ENCODE assay signal across 9 cellular contexts in genomic region chr19:4976412-4977298, GRCh38. TPM values are rescaled to one million over a fixed set of nuclear protein-coding genes. Genes with fewer than 3 reads are reported as not detected.
DNase-seq lines count a peak whose midpoint lies in the region; ATAC-seq and TF ChIP-seq lines count a peak whose summit lies in the region.
"Had no signal": no experiment of that assay in that cellular context is flagged by ENCODE, and none has a peak within 500 bp of the region (broad histone marks: within the 10 kb centered on the region; RNA-seq: fewer than 3 reads in every experiment).

No MANE protein-coding gene starts in this region.

- TF ChIP-seq POLR2A in testis (IDR thresholded peaks at IDR 0.05): no peak

- H3K9me3 Mint-ChIP-seq in activated CD8-positive, alpha-beta T cell treated with anti-CD3 and anti-CD28 coated beads, Interleukin-2, amount 10 ng/mL, durations not matched to agents 7 days and 5 days (ENCODE audit: insufficient read depth): no peaks in the 10 kb centered on the region

- ATAC-seq in activated CD8-positive, alpha-beta T cell treated with anti-CD3 and anti-CD28 coated beads, Interleukin-2, amount 10 ng/mL, durations not matched to agents 7 days and 5 days: no peak

- no peak overlapping the region for H3K4me3 Mint-ChIP-seq in activated CD8-positive, alpha-beta T cell treated with anti-CD3 and anti-CD28 coated beads, Interleukin-2, amount 10 ng/mL, durations not matched to agents 7 days and 5 days

- no peaks in the 10 kb centered on the region for H3K27me3 ChIP-seq in liver (ENCODE audit: control insufficient read depth in 4 of 4, insufficient read depth in 4 of 4, low read length in 3 of 4)
- no peaks in the 10 kb centered on the region for H3K27me3 ChIP-seq in testis
- no peaks in the 10 kb centered on the region for H3K27me3 ChIP-seq in effector memory CD4-positive, alpha-beta T cell (replicated peaks; ENCODE audit: control insufficient read depth, insufficient read depth, low read length, poor library complexity, severe bottlenecking)

- H3K9ac ChIP-seq in liver (ENCODE audit: low read depth in 1 of 2, low read length in 2 of 2): peak overlapping the region; percentile 18 to 38
- H3K9ac ChIP-seq: KMS-11 had no signal

- H3K4me3 ChIP-seq in choroid plexus epithelial cell (ENCODE audit: low read depth, low read length) (no peak overlapping the region), liver (ENCODE audit: low read depth in 1 of 3, low read length in 3 of 3) (no peak overlapping the region), testis (no peak overlapping the region)
- no peak overlapping the region for H3K4me3 ChIP-seq in effector memory CD4-positive, alpha-beta T cell (ENCODE audit: insufficient read depth, low read depth, low read length, poor library complexity, severe bottlenecking)

- H3K36me3 ChIP-seq in liver (ENCODE audit: control insufficient read depth in 4 of 4, insufficient read depth in 3 of 4, low read depth in 1 of 4, low read length in 3 of 4) (peaks cover 0 to 4% (median 0%) of the 10 kb centered on the region in 4 donors), testis (ENCODE audit: low read depth, missing control alignments) (no peaks in the 10 kb centered on the region)
- H3K36me3 ChIP-seq in effector memory CD4-positive, alpha-beta T cell (ENCODE audit: control insufficient read depth, insufficient read depth, low read length): peaks cover 18% of the 10 kb centered on the region

- TF ChIP-seq CTCF in choroid plexus epithelial cell (conservative IDR thresholded peaks at IDR 0.05; ENCODE audit: low read depth, low read length) (peak; percentile 76), liver (IDR thresholded peaks at IDR 0.05; ENCODE audit: low read depth, low read length, missing input control) (no peak), testis (IDR thresholded peaks at IDR 0.05) (no peak)

- CTCF ChIA-PET in activated CD8-positive, alpha-beta T cell treated with anti-CD3 and anti-CD28 coated beads, Interleukin-2, amount 10 ng/mL, durations not matched to agents 7 days and 5 days (lab: Charles Lee): interaction anchor here (1.2 kb wide), 1 partner anchor 65 kb away, joined by 5 read pairs; no protein-coding TSS in a partner anchor

- POLR2A ChIA-PET in activated CD8-positive, alpha-beta T cell treated with anti-CD3 and anti-CD28 coated beads, Interleukin-2, amount 10 ng/mL, durations not matched to agents 7 days and 5 days (lab: Charles Lee): no interaction called here

- no peak overlapping the region for H3K27ac Mint-ChIP-seq in activated CD8-positive, alpha-beta T cell treated with anti-CD3 and anti-CD28 coated beads, Interleukin-2, amount 10 ng/mL, durations not matched to agents 7 days and 5 days

- H3K27me3 Mint-ChIP-seq in activated CD8-positive, alpha-beta T cell treated with anti-CD3 and anti-CD28 coated beads, Interleukin-2, amount 10 ng/mL, durations not matched to agents 7 days and 5 days (ENCODE audit: low read depth): no peaks in the 10 kb centered on the region

- peak; percentile 95 for DNase-seq in EL
- peak; percentile 30 to 46 for DNase-seq in NCI-H446 (lab: John Stamatoyannopoulos, UW)
- DNase-seq in choroid plexus epithelial cell (ENCODE audit: low read depth): peak; percentile 98
- DNase-seq in testis: peak; percentile 88
- DNase-seq in activated CD8-positive, alpha-beta T cell treated with anti-CD3 and anti-CD28 coated beads, Interleukin-2, amount 10 ng/mL, durations not matched to agents 7 days and 5 days: no peak
- no peak for DNase-seq in stimulated activated CD4-positive, alpha-beta T cell treated with anti-CD3 and anti-CD28 coated beads, Interleukin-1b, Interleukin-23, amount 100 ng/mL, for 48 hours
- no peak for DNase-seq in effector memory CD4-positive, alpha-beta T cell

- H3K36me3 Mint-ChIP-seq in activated CD8-positive, alpha-beta T cell treated with anti-CD3 and anti-CD28 coated beads, Interleukin-2, amount 10 ng/mL, durations not matched to agents 7 days and 5 days (ENCODE audit: low read depth): peaks cover 8% of the 10 kb centered on the region

- H3K9me3 ChIP-seq in liver (ENCODE audit: control insufficient read depth in 4 of 4, low read length in 3 of 4): no peaks in the 10 kb centered on the region
- H3K9me3 ChIP-seq in testis: no peaks in the 10 kb centered on the region
- no peaks in the 10 kb centered on the region for H3K9me3 ChIP-seq in effector memory CD4-positive, alpha-beta T cell (ENCODE audit: control insufficient read depth, low read length)

- peak; percentile 16 to 33 for TF ChIP-seq RAD21 in liver (IDR thresholded peaks at IDR 0.05)

- peak overlapping the region; percentile 68 to 72 for H3K27ac ChIP-seq in liver (ENCODE audit: low read depth in 1 of 2, low read length in 2 of 2)
- peak overlapping the region; percentile 64 to 84 for H3K27ac ChIP-seq in testis
- H3K27ac ChIP-seq in effector memory CD4-positive, alpha-beta T cell (ENCODE audit: insufficient read depth, low read length, poor library complexity, severe bottlenecking): no peak overlapping the region
- H3K27ac ChIP-seq: KMS-11 had no signal

- H3K4me1 Mint-ChIP-seq in activated CD8-positive, alpha-beta T cell treated with anti-CD3 and anti-CD28 coated beads, Interleukin-2, amount 10 ng/mL, durations not matched to agents 7 days and 5 days (ENCODE audit: low read depth): peaks cover 16% of the 10 kb centered on the region

- intact Hi-C loops in testis (cut with DNase I; ENCODE audit: low total_unique reads): no loop called here

- WGBS in liver: 41% methylated on average over 33 of the region's 33 CpGs
- 47 to 58% methylated on average over 33 of the region's 33 CpGs for WGBS in testis, 2 donors

- H3K4me1 ChIP-seq in liver (ENCODE audit: control insufficient read depth in 4 of 4, insufficient read depth in 4 of 4, low read length in 3 of 4) (peaks cover 16 to 60% (median 36%) of the 10 kb centered on the region in 4 donors), testis (peaks cover 28% of the 10 kb centered on the region)
- no peaks in the 10 kb centered on the region for H3K4me1 ChIP-seq in effector memory CD4-positive, alpha-beta T cell (ENCODE audit: control insufficient read depth, insufficient read depth, low read length, poor library complexity, severe bottlenecking)

TF ChIP-seq in liver, 16 proteins besides CTCF, POLR2A, EP300 and RAD21:
- TF ChIP-seq FOXA2 (IDR thresholded peaks at IDR 0.05) (no peak), GABPA (IDR thresholded peaks at IDR 0.05 in 1 of 2, conservative IDR thresholded peaks at IDR 0.05 in 1 of 2) (no peak), HNF4A (conservative IDR thresholded peaks at IDR 0.05) (peak in 1 of 2 donors; percentile 5), RXRA (IDR thresholded peaks at IDR 0.05) (peak in 1 of 2 donors; percentile 13), SP1 (IDR thresholded peaks at IDR 0.05) (peak; percentile 52), NR2F2 (IDR thresholded peaks at IDR 0.05) (peak; percentile 41), EGR1 (IDR thresholded peaks at IDR 0.05; ENCODE audit: low read depth in 2 of 2) (no peak), FOXA1 (IDR thresholded peaks at IDR 0.05) (no peak), YY1 (IDR thresholded peaks at IDR 0.05) (no peak), REST (IDR thresholded peaks at IDR 0.05) (no peak), TAF1 (conservative IDR thresholded peaks at IDR 0.05) (no peak)

RNA-seq across cellular contexts. Expression of gene KDM4B, which starts 7.7 kb away (rescaled TPM):
- total RNA-seq in liver: 10 to 100 TPM; 14.1 to 19.7 TPM
- polyA plus RNA-seq in liver: 10 to 100 TPM in 1 of 2 donors, 1 to 10 TPM in 1; 3.2 to 11.6 TPM
- total RNA-seq in testis: 10 to 100 TPM; 67.7 to 72.7 TPM
- 33.3 TPM for polyA plus RNA-seq in testis (ENCODE audit: insufficient read depth, low read depth, low replicate concordance)
- total RNA-seq in activated CD8-positive, alpha-beta T cell treated with anti-CD3 and anti-CD28 coated beads, Interleukin-2, amount 10 ng/mL, durations not matched to agents 7 days and 5 days: 10 to 100 TPM; 44.9 to 47.0 TPM

Comparison
In these comparisons a context has a peak if more than half of its experiments do, and no peak if none do; other contexts are left out.
1. DNase-seq: peak in EL (single experiment), NCI-H446 (2 of 2), choroid plexus epithelial cell (single experiment) and testis (single experiment); none in activated CD8-positive, alpha-beta T cell treated with anti-CD3 and anti-CD28 coated beads, Interleukin-2, amount 10 ng/mL, durations not matched to agents 7 days and 5 days (single experiment), stimulated activated CD4-positive, alpha-beta T cell treated with anti-CD3 and anti-CD28 coated beads, Interleukin-1b, Interleukin-23, amount 100 ng/mL, for 48 hours (single experiment) and effector memory CD4-positive, alpha-beta T cell (0 of 3).